Comparison of ENCODE assay signal across 25 cellular contexts in genomic region chr15:40245666-40246065, GRCh38. TPM values are rescaled to one million over a fixed set of nuclear protein-coding genes. Genes with fewer than 3 reads are reported as not detected.
DNase-seq lines count a peak whose midpoint lies in the region; TF ChIP-seq lines count a peak whose summit lies in the region.
"Had no signal": no experiment of that assay in that cellular context is flagged by ENCODE, and none has a peak within 500 bp of the region (broad histone marks: within the 10 kb centered on the region; RNA-seq: fewer than 3 reads in every experiment).

No MANE protein-coding gene starts in this region.

- no peak overlapping the region for H3K4me3 ChIP-seq in H7 (ENCODE audit: insufficient read depth, low read depth, low read length)
- H3K4me3 ChIP-seq in tibial artery, result no peak overlapping the region
- H3K4me3 ChIP-seq in SJCRH30, result no peak overlapping the region
- H3K4me3 ChIP-seq: gastrocnemius medialis, neural progenitor cell had no signal

- H3K27ac ChIP-seq in VCaP (peak overlapping the region; percentile 84), tibial artery (no peak overlapping the region), SJCRH30 (no peak overlapping the region)
- H3K27ac ChIP-seq: gastrocnemius medialis, KMS-11, neural progenitor cell had no signal

- H3K27me3 ChIP-seq in H7 (ENCODE audit: control insufficient read depth, insufficient read depth, low read length) (no peaks in the 10 kb centered on the region; the same call in 1 of the 2 replicates), tibial artery (peaks cover 0 to 4% of the 10 kb centered on the region in 2 donors), SJCRH30 (0 out of 2 replicates have a peak, but pooled peaks cover 3% of the 10 kb centered on the region)

- H3K36me3 ChIP-seq in H7 (replicated peaks; ENCODE audit: control insufficient read depth, insufficient read depth, low read length) (no peaks in the 10 kb centered on the region), tibial artery (no peaks in the 10 kb centered on the region), SJCRH30 (no peaks in the 10 kb centered on the region)
- H3K36me3 ChIP-seq: gastrocnemius medialis, neural progenitor cell had no signal

- intact Hi-C loops in tibial artery (cut with DNase I; ENCODE audit: low total_unique reads), result no loop called here

- peaks cover 0 to 30% (median 0%) of the 10 kb centered on the region in 4 donors for H3K4me1 ChIP-seq in tibial artery
- H3K4me1 ChIP-seq in SJCRH30, result peaks cover 13% of the 10 kb centered on the region
- H3K4me1 ChIP-seq: gastrocnemius medialis, neural progenitor cell had no signal

- no peak for TF ChIP-seq CTCF in VCaP (conservative IDR thresholded peaks at IDR 0.05)
- no peak for TF ChIP-seq CTCF in tibial artery (IDR thresholded peaks at IDR 0.05)

- H3K9me3 ChIP-seq in tibial artery, result no peaks in the 10 kb centered on the region
- no peaks in the 10 kb centered on the region for H3K9me3 ChIP-seq in SJCRH30 (replicated peaks)
- H3K9me3 ChIP-seq: gastrocnemius medialis had no signal

- DNase-seq in H7 (peak; percentile 52), mesenteric fat pad (ENCODE audit: low spot score) (peak; percentile 65), tibial artery (peak; percentile 12 to 54), nucleus accumbens (lab: John Stamatoyannopoulos, UW) (no peak), SJCRH30 (no peak)
- no peak for DNase-seq in activated naive CD4-positive, alpha-beta T cell (lab: John Stamatoyannopoulos, UW)
- DNase-seq: activated CD4-positive, alpha-beta T cell treated with anti-CD3 and anti-CD28 coated beads for 4 hours; activated T-cell treated with anti-CD3 and anti-CD28 coated beads, Interleukin-2, amount 50 U/mL, for 72 hours; CD4-positive, CD25-positive, alpha-beta regulatory T cell; effector CD8-positive, alpha-beta T cell; gastrocnemius medialis; HFFc6; hypothalamus; NCI-H1694; NCI-H2227 treated with DMSO at 0.1 percent for 48 hours; NCI-H748 treated with DMSO at 0.1 percent for 48 hours; SHP77; stimulated activated CD4-positive, alpha-beta T cell treated with anti-CD3 and anti-CD28 coated beads, Interleukin-4, amount 100 ng/mL, for 4 hours; stimulated activated naive CD8-positive, alpha-beta T cell treated with anti-CD3 and anti-CD28 coated beads, Interleukin-15, amount 100 ng/mL, for 72 hours had no signal

RNA-seq across cellular contexts. Expression of gene PAK6, which starts 6.8 kb away (rescaled TPM):
- 4.9 and 8.4 TPM in 2 replicates for total RNA-seq in H7 (2014; rRNA removed; shearing (Covaris generic))
- total RNA-seq in mesenteric fat pad, result 0.26 TPM
- total RNA-seq in SJCRH30 (2014; rRNA removed; shearing (Covaris generic)), result not detected in 2 replicates
- total RNA-seq: CD4-positive, CD25-positive, alpha-beta regulatory T cell; HFFc6 had no signal

RNA-seq across cellular contexts. Expression of gene ANKRD63, which starts 37.2 kb away (rescaled TPM):
- total RNA-seq in H7 (2014; rRNA removed; shearing (Covaris generic)), result 0.22 and 0.45 TPM in 2 replicates
- total RNA-seq in mesenteric fat pad, result not detected
- 0.12 and 0.35 TPM in 2 replicates for total RNA-seq in SJCRH30 (2014; rRNA removed; shearing (Covaris generic))
- total RNA-seq: activated T-cell treated with anti-CD3 and anti-CD28 coated beads, Interleukin-2, amount 50 U/mL, for 72 hours; esophagus mucosa; gastrocnemius medialis; HFFc6; HT1080; lower leg skin had no signal

Comparison
In these comparisons a context has a peak if more than half of its experiments do, and no peak if none do; other contexts are left out.
1. DNase-seq: peak in H7 (single experiment), mesenteric fat pad (single experiment) and tibial artery (2 of 2); none in nucleus accumbens (0 of 56), SJCRH30 (0 of 2) and activated naive CD4-positive, alpha-beta T cell (0 of 4).